ENCODE assay signal across 22 cellular contexts in the genomic region with DNA sequence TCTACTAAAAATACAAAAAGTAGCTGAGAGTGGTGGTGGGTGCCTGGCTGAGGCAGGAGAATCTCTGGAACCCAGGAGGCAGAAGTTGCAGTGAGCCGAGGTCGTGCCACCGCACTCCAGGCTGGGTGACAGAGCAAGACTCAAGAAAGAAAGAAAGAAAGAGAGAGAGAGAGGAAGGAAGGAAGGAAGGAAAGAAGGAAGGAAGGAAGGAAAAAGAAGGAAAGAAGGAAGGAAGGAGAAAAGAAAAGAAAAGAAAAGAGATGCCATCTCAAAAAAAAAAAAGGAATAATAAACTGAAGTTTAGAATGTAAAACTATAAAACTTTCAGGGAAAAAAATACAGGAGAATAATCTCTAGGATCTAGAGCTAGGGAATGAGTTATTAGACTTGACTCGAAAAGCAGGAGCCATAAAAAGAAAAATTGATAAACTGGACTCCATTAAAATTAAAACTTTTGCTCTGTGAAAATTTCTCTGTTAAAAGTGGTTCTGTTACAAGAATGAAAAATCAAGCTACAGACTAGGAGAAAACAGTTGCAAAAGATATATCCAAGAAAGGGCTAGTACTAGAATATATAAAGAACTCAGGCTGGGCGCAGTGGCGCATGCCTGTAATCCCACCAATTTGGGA. TPM values are rescaled to one million over a fixed set of nuclear protein-coding genes. Genes with fewer than 3 reads are reported as not detected.
"Had no signal": no experiment of that assay in that cellular context is flagged by ENCODE, and none has a peak within 500 bp of the region (broad histone marks: within the 10 kb centered on the region; RNA-seq: fewer than 3 reads in every experiment).

No MANE protein-coding gene starts in this region.

- ATAC-seq: esophagus mucosa; heart left ventricle; left colon; mucosa of descending colon; naive thymus-derived CD8-positive, alpha-beta T cell; right cardiac atrium; stimulated activated effector memory CD8-positive, alpha-beta T cell treated with anti-CD3 and anti-CD28 coated beads, Interleukin-12 subunit alpha, Interleukin-12 subunit beta, amount 100 ng/mL, for 72 hours; stimulated activated naive CD8-positive, alpha-beta T cell treated with anti-CD3 and anti-CD28 coated beads, Interleukin-15, Interleukin-2, amounts not matched to agents 100 U/mL and 50 U/mL, for 24 hours had no signal

- H3K27ac ChIP-seq: coronary artery, heart left ventricle, ovary, tibial artery had no signal

- H3K4me3 Mint-ChIP-seq: naive thymus-derived CD8-positive, alpha-beta T cell; stimulated activated effector memory CD8-positive, alpha-beta T cell treated with anti-CD3 and anti-CD28 coated beads, Interleukin-12 subunit alpha, Interleukin-12 subunit beta, amount 100 ng/mL, for 72 hours had no signal

- H3K4me1 Mint-ChIP-seq: naive thymus-derived CD8-positive, alpha-beta T cell; stimulated activated effector memory CD8-positive, alpha-beta T cell treated with anti-CD3 and anti-CD28 coated beads, Interleukin-12 subunit alpha, Interleukin-12 subunit beta, amount 100 ng/mL, for 72 hours had no signal

- H3K9me3 ChIP-seq: heart left ventricle, mucosa of descending colon, ovary, tibial artery had no signal

- H3K27me3 ChIP-seq: ovary had no signal

- H3K36me3 ChIP-seq: heart left ventricle, ovary, tibial artery had no signal

- H3K9me3 Mint-ChIP-seq: naive thymus-derived CD8-positive, alpha-beta T cell; stimulated activated effector memory CD8-positive, alpha-beta T cell treated with anti-CD3 and anti-CD28 coated beads, Interleukin-12 subunit alpha, Interleukin-12 subunit beta, amount 100 ng/mL, for 72 hours had no signal

- H3K36me3 Mint-ChIP-seq: naive thymus-derived CD8-positive, alpha-beta T cell; stimulated activated effector memory CD8-positive, alpha-beta T cell treated with anti-CD3 and anti-CD28 coated beads, Interleukin-12 subunit alpha, Interleukin-12 subunit beta, amount 100 ng/mL, for 72 hours had no signal

- H3K27ac Mint-ChIP-seq: naive thymus-derived CD8-positive, alpha-beta T cell; progenitor cell of endocrine pancreas; stimulated activated effector memory CD8-positive, alpha-beta T cell treated with anti-CD3 and anti-CD28 coated beads, Interleukin-12 subunit alpha, Interleukin-12 subunit beta, amount 100 ng/mL, for 72 hours had no signal

- H3K4me3 ChIP-seq: coronary artery, heart left ventricle, mucosa of descending colon, ovary, tibial artery had no signal

- DNase-seq: effector CD8-positive, alpha-beta T cell; hippocampal formation; left colon; mesendoderm; mucosa of descending colon; naive thymus-derived CD8-positive, alpha-beta T cell; ovary; right cardiac atrium; small intestine; stimulated activated CD4-positive, alpha-beta T cell treated with anti-CD3 and anti-CD28 coated beads, Interleukin-4, amount 100 ng/mL, for 1 hour; stimulated activated CD8-positive, alpha-beta memory T cell treated with anti-CD3 and anti-CD28 coated beads, Interleukin-4, amount 100 ng/mL, for 48 hours; stimulated activated naive CD8-positive, alpha-beta T cell treated with anti-CD3 and anti-CD28 coated beads, Interleukin-15, Interleukin-2, amounts not matched to agents 100 U/mL and 50 U/mL, for 24 hours had no signal

- H3K4me1 ChIP-seq: heart left ventricle, tibial artery had no signal

RNA-seq across cellular contexts. Expression of a gene that starts 59.7 kb away (rescaled TPM):
- total RNA-seq: fibroblast of lung; frontal cortex; kidney epithelial cell; naive thymus-derived CD8-positive, alpha-beta T cell; temporal lobe had no signal
